8 cellular contexts compared by ENCODE assay signal in the genomic region with DNA sequence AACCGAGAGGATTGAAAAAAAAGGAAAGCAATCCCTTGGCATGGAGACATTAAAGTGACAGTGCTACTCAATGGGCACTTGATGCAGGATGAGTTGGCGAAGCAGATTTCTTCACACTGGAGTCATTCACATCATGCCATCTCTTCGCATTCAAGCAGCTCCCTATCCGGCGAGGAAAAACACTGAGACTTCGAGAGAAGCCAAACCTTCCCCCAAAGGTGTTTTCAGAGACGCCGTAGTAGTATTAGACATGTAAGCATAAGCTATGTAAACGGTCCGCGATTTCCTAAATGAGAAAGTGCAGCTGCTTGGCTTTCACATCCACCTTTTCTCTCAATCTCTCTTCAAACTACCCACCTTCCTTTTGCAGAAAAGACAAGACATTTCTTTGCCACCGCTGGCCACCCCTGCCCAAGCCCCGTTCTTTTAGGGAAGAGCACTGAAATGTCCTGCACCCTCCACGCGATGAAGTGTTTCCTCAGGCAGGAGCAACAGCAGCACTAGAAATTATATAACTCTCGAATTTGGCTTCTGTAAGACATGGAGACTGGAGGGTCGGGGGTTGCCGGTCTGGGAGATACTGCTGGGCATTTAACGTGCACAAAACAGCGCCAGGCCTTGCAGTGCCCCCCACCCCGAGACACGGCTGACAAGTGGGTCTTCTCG. TPM values are rescaled to one million over a fixed set of nuclear protein-coding genes. Genes with fewer than 3 reads are reported as not detected.
DNase-seq lines count a peak whose midpoint lies in the region; ATAC-seq and TF ChIP-seq lines count a peak whose summit lies in the region.

A gene (minus strand): TSS at position 13 of the 666 bp plus-strand sequence.

- DNase-seq in stimulated activated naive CD8-positive, alpha-beta T cell treated with anti-CD3 and anti-CD28 coated beads, Interleukin-15, Interleukin-2, amounts not matched to agents 100 U/mL and 50 U/mL, for 24 hours: no peak
- DNase-seq in M059J (ENCODE audit: low read depth): peak; percentile 64
- DNase-seq in activated naive CD4-positive, alpha-beta T cell treated with anti-CD3 and anti-CD28 coated beads for 36 hours: peak; percentile 34
- peak; percentile 44 for DNase-seq in foreskin melanocyte
- DNase-seq in GM19238 (ENCODE audit: insufficient read length, low spot score): no peak

- CTCF ChIA-PET in activated naive CD4-positive, alpha-beta T cell treated with anti-CD3 and anti-CD28 coated beads for 36 hours (lab: Charles Lee): interaction anchor here (0.9 kb wide), 1 partner anchor 10 kb away, joined by 4 read pairs; no protein-coding TSS in a partner anchor

- peak within 1 kb of the TSS; percentile 66 for H2AFZ ChIP-seq in neural cell (ENCODE audit: low read depth, low read length)

- no peak for TF ChIP-seq EP300 in neural cell (conservative IDR thresholded peaks at IDR 0.05; ENCODE audit: poor library complexity, severe bottlenecking)

- H3K79me2 ChIP-seq in neural cell (replicated peaks; ENCODE audit: insufficient read depth, low read length): peaks cover 19% of the 10 kb centered on the region

- H3K36me3 ChIP-seq in neural cell (ENCODE audit: insufficient read depth, low read length): no peaks in the 10 kb centered on the region

- H3K27ac ChIP-seq in neural cell (ENCODE audit: low read length): peak within 1 kb of the TSS; percentile 60

- no peak for TF ChIP-seq CTCF in neural cell (IDR thresholded peaks at IDR 0.05; ENCODE audit: poor library complexity, severe bottlenecking)

- peak within 1 kb of the TSS; percentile 83 for H3K4me2 ChIP-seq in neural cell (ENCODE audit: low read length)

- no peaks in the 10 kb centered on the region for H3K9me3 ChIP-seq in neural cell (ENCODE audit: low read length)

- no peak for TF ChIP-seq RAD21 in neural cell (conservative IDR thresholded peaks at IDR 0.05)

- intact Hi-C loops in activated naive CD4-positive, alpha-beta T cell treated with anti-CD3 and anti-CD28 coated beads for 36 hours (cut with micrococcal nuclease): loop anchor here (10.0 kb wide), 1 partner anchor 1407 kb away; a partner anchor contains a TSS

- H3K27ac Mint-ChIP-seq in stimulated activated naive CD8-positive, alpha-beta T cell treated with anti-CD3 and anti-CD28 coated beads, Interleukin-15, Interleukin-2, amounts not matched to agents 100 ng/mL and 50 ng/mL, for 24 hours: peak within 1 kb of the TSS; percentile 92
- peak within 1 kb of the TSS; percentile 96 for H3K27ac Mint-ChIP-seq in activated naive CD4-positive, alpha-beta T cell treated with anti-CD3 and anti-CD28 coated beads for 36 hours

- H3F3A ChIP-seq in neural cell (ENCODE audit: insufficient read depth, low read length, poor library complexity, severe bottlenecking): peaks cover 5% of the 10 kb centered on the region

- no peaks in the 10 kb centered on the region for H3K9me2 ChIP-seq in neural cell (ENCODE audit: insufficient read depth, low read length)

- peak within 1 kb of the TSS; percentile 70 for H3K9ac ChIP-seq in neural cell (ENCODE audit: low read length)

- peaks cover 14% of the 10 kb centered on the region for H3K36me3 Mint-ChIP-seq in stimulated activated naive CD8-positive, alpha-beta T cell treated with anti-CD3 and anti-CD28 coated beads, Interleukin-15, Interleukin-2, amounts not matched to agents 100 ng/mL and 50 ng/mL, for 24 hours (ENCODE audit: low read depth)
- peaks cover 11% of the 10 kb centered on the region for H3K36me3 Mint-ChIP-seq in activated naive CD4-positive, alpha-beta T cell treated with anti-CD3 and anti-CD28 coated beads for 36 hours (ENCODE audit: low read depth)

- no peak for ATAC-seq in stimulated activated naive CD8-positive, alpha-beta T cell treated with anti-CD3 and anti-CD28 coated beads, Interleukin-15, Interleukin-2, amounts not matched to agents 100 U/mL and 50 U/mL, for 24 hours
- ATAC-seq in HG03457 (IDR thresholded peaks at IDR 0.05; ENCODE audit: unreplicated experiment): no peak

- no peaks in the 10 kb centered on the region for H3K9me3 Mint-ChIP-seq in stimulated activated naive CD8-positive, alpha-beta T cell treated with anti-CD3 and anti-CD28 coated beads, Interleukin-15, Interleukin-2, amounts not matched to agents 100 ng/mL and 50 ng/mL, for 24 hours
- H3K9me3 Mint-ChIP-seq in activated naive CD4-positive, alpha-beta T cell treated with anti-CD3 and anti-CD28 coated beads for 36 hours: no peaks in the 10 kb centered on the region

- H3K27me3 Mint-ChIP-seq in stimulated activated naive CD8-positive, alpha-beta T cell treated with anti-CD3 and anti-CD28 coated beads, Interleukin-15, Interleukin-2, amounts not matched to agents 100 ng/mL and 50 ng/mL, for 24 hours: no peaks in the 10 kb centered on the region
- H3K27me3 Mint-ChIP-seq in activated naive CD4-positive, alpha-beta T cell treated with anti-CD3 and anti-CD28 coated beads for 36 hours (ENCODE audit: low read depth): no peaks in the 10 kb centered on the region

- no peaks in the 10 kb centered on the region for H4K20me1 ChIP-seq in neural cell (ENCODE audit: insufficient read depth)

- H3K27me3 ChIP-seq in neural cell (ENCODE audit: insufficient read depth, low read depth, low read length): no peaks in the 10 kb centered on the region

- peaks cover 45% of the 10 kb centered on the region for H3K4me1 Mint-ChIP-seq in stimulated activated naive CD8-positive, alpha-beta T cell treated with anti-CD3 and anti-CD28 coated beads, Interleukin-15, Interleukin-2, amounts not matched to agents 100 ng/mL and 50 ng/mL, for 24 hours (ENCODE audit: low read depth)
- H3K4me1 Mint-ChIP-seq in activated naive CD4-positive, alpha-beta T cell treated with anti-CD3 and anti-CD28 coated beads for 36 hours (ENCODE audit: low read depth): peaks cover 33% of the 10 kb centered on the region

- peak within 1 kb of the TSS; percentile 93 for H3K4me3 Mint-ChIP-seq in stimulated activated naive CD8-positive, alpha-beta T cell treated with anti-CD3 and anti-CD28 coated beads, Interleukin-15, Interleukin-2, amounts not matched to agents 100 ng/mL and 50 ng/mL, for 24 hours
- peak within 1 kb of the TSS; percentile 99 for H3K4me3 Mint-ChIP-seq in activated naive CD4-positive, alpha-beta T cell treated with anti-CD3 and anti-CD28 coated beads for 36 hours

- H3K4me3 ChIP-seq in neural cell (ENCODE audit: low read length): peak within 1 kb of the TSS; percentile 75

TF ChIP-seq in neural cell, 6 proteins besides CTCF, POLR2A, EP300 and RAD21:
- no peak for TF ChIP-seq POLR2AphosphoS5 (IDR thresholded peaks at IDR 0.05)
- TF ChIP-seq TAF1 (IDR thresholded peaks at IDR 0.05; ENCODE audit: low read depth): no peak
- TF ChIP-seq, protein P1, sequence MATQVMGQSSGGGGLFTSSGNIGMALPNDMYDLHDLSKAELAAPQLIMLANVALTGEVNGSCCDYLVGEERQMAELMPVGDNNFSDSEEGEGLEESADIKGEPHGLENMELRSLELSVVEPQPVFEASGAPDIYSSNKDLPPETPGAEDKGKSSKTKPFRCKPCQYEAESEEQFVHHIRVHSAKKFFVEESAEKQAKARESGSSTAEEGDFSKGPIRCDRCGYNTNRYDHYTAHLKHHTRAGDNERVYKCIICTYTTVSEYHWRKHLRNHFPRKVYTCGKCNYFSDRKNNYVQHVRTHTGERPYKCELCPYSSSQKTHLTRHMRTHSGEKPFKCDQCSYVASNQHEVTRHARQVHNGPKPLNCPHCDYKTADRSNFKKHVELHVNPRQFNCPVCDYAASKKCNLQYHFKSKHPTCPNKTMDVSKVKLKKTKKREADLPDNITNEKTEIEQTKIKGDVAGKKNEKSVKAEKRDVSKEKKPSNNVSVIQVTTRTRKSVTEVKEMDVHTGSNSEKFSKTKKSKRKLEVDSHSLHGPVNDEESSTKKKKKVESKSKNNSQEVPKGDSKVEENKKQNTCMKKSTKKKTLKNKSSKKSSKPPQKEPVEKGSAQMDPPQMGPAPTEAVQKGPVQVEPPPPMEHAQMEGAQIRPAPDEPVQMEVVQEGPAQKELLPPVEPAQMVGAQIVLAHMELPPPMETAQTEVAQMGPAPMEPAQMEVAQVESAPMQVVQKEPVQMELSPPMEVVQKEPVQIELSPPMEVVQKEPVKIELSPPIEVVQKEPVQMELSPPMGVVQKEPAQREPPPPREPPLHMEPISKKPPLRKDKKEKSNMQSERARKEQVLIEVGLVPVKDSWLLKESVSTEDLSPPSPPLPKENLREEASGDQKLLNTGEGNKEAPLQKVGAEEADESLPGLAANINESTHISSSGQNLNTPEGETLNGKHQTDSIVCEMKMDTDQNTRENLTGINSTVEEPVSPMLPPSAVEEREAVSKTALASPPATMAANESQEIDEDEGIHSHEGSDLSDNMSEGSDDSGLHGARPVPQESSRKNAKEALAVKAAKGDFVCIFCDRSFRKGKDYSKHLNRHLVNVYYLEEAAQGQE (IDR thresholded peaks at IDR 0.05; ENCODE audit: borderline replicate concordance): no peak
- TF ChIP-seq SMC3 (conservative IDR thresholded peaks at IDR 0.05; ENCODE audit: poor library complexity): no peak

RNA-seq across cellular contexts. Expression of the gene that starts here (rescaled TPM):
- total RNA-seq in M059J (2014; rRNA removed; shearing (Covaris generic)): 0.37 TPM in 1 of 2 replicates, not detected in the other
- 1 to 10 TPM; 3.3 to 4.6 TPM for total RNA-seq in activated naive CD4-positive, alpha-beta T cell treated with anti-CD3 and anti-CD28 coated beads for 36 hours
- 177 and 179 TPM in 2 replicates for polyA plus RNA-seq in neural cell
- 508 and 781 TPM in 2 replicates for polyA minus RNA-seq in neural cell

Comparison
In these comparisons a context has a peak if more than half of its experiments do, and no peak if none do; other contexts are left out.
1. Peak in DNase-seq in M059J; RNA of the gene not detected or under 1 TPM.
2. DNase-seq: peak in activated naive CD4-positive, alpha-beta T cell treated with anti-CD3 and anti-CD28 coated beads for 36 hours (single experiment) and foreskin melanocyte (single experiment); none in stimulated activated naive CD8-positive, alpha-beta T cell treated with anti-CD3 and anti-CD28 coated beads, Interleukin-15, Interleukin-2, amounts not matched to agents 100 U/mL and 50 U/mL, for 24 hours (single experiment) and GM19238 (single experiment).